Comparison of ENCODE assay signal across 12 cellular contexts in the genomic region with DNA sequence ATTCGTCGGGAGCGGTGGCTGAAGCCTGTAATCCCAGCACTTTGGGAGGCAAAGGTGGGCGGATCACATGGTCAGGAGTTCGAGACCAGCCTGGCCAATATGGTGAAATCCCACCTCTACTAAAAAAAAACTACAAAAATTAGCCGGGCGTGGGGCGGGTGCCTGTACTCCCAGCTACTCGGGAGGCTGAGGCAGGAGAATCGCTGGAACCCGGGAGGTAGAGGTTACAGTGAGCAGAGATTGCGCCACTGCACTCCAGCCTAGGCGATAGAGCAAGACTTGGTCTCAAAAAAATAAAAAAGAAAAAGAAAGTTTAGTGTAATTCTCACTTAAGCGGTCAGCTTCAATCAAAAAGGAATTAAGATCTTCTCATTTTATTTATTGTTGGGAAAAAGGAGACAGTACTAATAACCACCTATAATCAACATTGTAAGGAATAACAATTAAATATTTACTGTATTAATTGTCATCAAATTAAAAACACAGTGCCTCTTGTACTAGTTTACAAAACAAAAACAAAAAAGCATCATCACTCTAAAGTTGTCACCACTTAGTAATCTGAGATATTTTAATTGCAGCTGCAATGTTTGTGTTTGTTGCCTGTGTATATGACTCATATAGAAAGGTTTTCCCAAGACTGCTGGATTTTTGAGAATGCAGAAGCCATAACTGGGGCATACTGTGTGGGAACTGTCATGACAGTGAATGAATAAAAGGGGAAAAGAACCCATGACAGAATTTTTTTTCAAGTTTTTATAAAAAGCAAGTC. TPM values are rescaled to one million over a fixed set of nuclear protein-coding genes. Genes with fewer than 3 reads are reported as not detected.
DNase-seq lines count a peak whose midpoint lies in the region; ATAC-seq, FAIRE-seq and TF ChIP-seq lines count a peak whose summit lies in the region.
"Had no signal": no experiment of that assay in that cellular context is flagged by ENCODE, and none has a peak within 500 bp of the region (broad histone marks: within the 10 kb centered on the region; RNA-seq: fewer than 3 reads in every experiment).

No MANE protein-coding gene starts in this region.

- TF ChIP-seq RAD21 in GM12878 (IDR thresholded peaks at IDR 0.05; ENCODE audit: insufficient read depth, low read depth, low read length) = no peak

- POLR2A ChIA-PET in GM12878 (lab: Charles Lee) = interaction anchor here (0.6 to 0.7 kb wide), 4 partner anchors 111 to 731 kb away, joined by 3 to 5 read pairs (median 4); no protein-coding TSS in a partner anchor

- H3K27ac ChIP-seq in HUES48 (ENCODE audit: low read depth, low read length) (peak overlapping the region; percentile 20), GM12878 (ENCODE audit: control insufficient read depth, insufficient read depth) (no peak overlapping the region), mesendoderm (ENCODE audit: low read depth, low read length) (no peak overlapping the region), small intestine (ENCODE audit: low read depth in 1 of 2, low read length in 1 of 2) (no peak overlapping the region)

- SMC1A ChIA-PET in GM12878 (lab: Charles Lee; ENCODE audit: uncharacterized antibody, unreplicated experiment) = interaction anchor here (1.5 kb wide), 1 partner anchor 14 kb away, joined by 4 read pairs; no protein-coding TSS in a partner anchor

- H3K18ac ChIP-seq in mesendoderm (ENCODE audit: low read length) = no peak overlapping the region

- TF ChIP-seq POLR2A in GM12878 (IDR thresholded peaks at IDR 0.05; ENCODE audit: low read depth, low read length) = no peak

- no peak for TF ChIP-seq EP300 in GM12878 (IDR thresholded peaks at IDR 0.05; ENCODE audit: borderline replicate concordance in 1 of 2, control insufficient read depth in 1 of 2, low read depth in 2 of 2, low read length in 2 of 2)

- no TSS peak for BruUV-seq in GM12878 (replicated peaks; lab: Mats Ljungman, UMichigan)

- peaks cover 4% of the 10 kb centered on the region for H3K79me1 ChIP-seq in mesendoderm (ENCODE audit: low read length)

- H2BK15ac ChIP-seq in mesendoderm (replicated peaks; ENCODE audit: low read depth) = no peak overlapping the region

- H3K4me2 ChIP-seq in GM12878 (ENCODE audit: control insufficient read depth, insufficient read depth) = no peak overlapping the region; the same call in 1 of the 2 replicates
- no peak overlapping the region for H3K4me2 ChIP-seq in mesendoderm (ENCODE audit: low read length)

- RAD21 ChIA-PET in GM12878 (lab: Charles Lee; ENCODE audit: unreplicated experiment) = no interaction called here

- ATAC-seq in GM12878 (no peak), GM18858 (IDR thresholded peaks at IDR 0.05; ENCODE audit: unreplicated experiment) (no peak)
- ATAC-seq: activated T-cell treated with anti-CD3 and anti-CD28 coated beads, Interleukin-2, amount 50 U/mL, for 4 hours; T-cell had no signal

- peaks cover 11% of the 10 kb centered on the region for H3K4me1 ChIP-seq in HUES48 (ENCODE audit: control insufficient read depth, insufficient read depth, low read length)
- H3K4me1 ChIP-seq in GM12878 (ENCODE audit: control insufficient read depth, insufficient read depth, low read length) = 0 out of 2 replicates have a peak, but pooled peaks cover 4% of the 10 kb centered on the region
- H3K4me1 ChIP-seq in mesendoderm (ENCODE audit: control insufficient read depth, low read depth, low read length) = peaks cover 2% of the 10 kb centered on the region
- peaks cover 4 to 10% of the 10 kb centered on the region in 2 donors for H3K4me1 ChIP-seq in small intestine (ENCODE audit: control insufficient read depth in 2 of 2, insufficient read depth in 1 of 2, low read depth in 1 of 2, low read length in 1 of 2)

- H3K36me3 ChIP-seq in HUES48 (ENCODE audit: control insufficient read depth, insufficient read depth, low read length) (no peaks in the 10 kb centered on the region), GM12878 (ENCODE audit: control insufficient read depth in 2 of 2, insufficient read depth in 2 of 2, low read length in 1 of 2) (no peaks in the 10 kb centered on the region), mesendoderm (ENCODE audit: control insufficient read depth, insufficient read depth, low read length) (no peaks in the 10 kb centered on the region), small intestine (ENCODE audit: control insufficient read depth in 2 of 2, insufficient read depth in 2 of 2, low read length in 2 of 2) (no peaks in the 10 kb centered on the region)

- in situ Hi-C loops in GM12878 (cut with MboI) = no loop called here

- H2BK5ac ChIP-seq in mesendoderm (ENCODE audit: low read length) = no peak overlapping the region

- no peak overlapping the region for H2AFZ ChIP-seq in GM12878 (ENCODE audit: control insufficient read depth, low read depth, low read length)

- FAIRE-seq in GM12878 (lab: Jason Lieb, UNC) (no peak), small intestine (lab: Jason Lieb, UNC) (no peak), RCC 7860 (lab: Jason Lieb, UNC) (no peak)
- FAIRE-seq: kidney had no signal

- TF ChIP-seq CTCF in GM12878 (IDR thresholded peaks at IDR 0.05 in 2 of 3, conservative IDR thresholded peaks at IDR 0.05 in 1 of 3; ENCODE audit: control insufficient read depth in 2 of 3, extremely low read depth in 1 of 3, insufficient read depth in 1 of 3, low read depth in 3 of 3, low read length in 3 of 3) = no peak

- H4K20me1 ChIP-seq in GM12878 (ENCODE audit: control insufficient read depth, insufficient read depth) = no peaks in the 10 kb centered on the region; the same call in 1 of the 2 replicates

- no peak overlapping the region for H3K9ac ChIP-seq in HUES48 (ENCODE audit: low read depth, low read length)
- no peak overlapping the region for H3K9ac ChIP-seq in GM12878 (ENCODE audit: control insufficient read depth, insufficient read depth, low read length)
- H3K9ac ChIP-seq in mesendoderm (ENCODE audit: low read length) = no peak overlapping the region

- no peak overlapping the region for H3K23ac ChIP-seq in mesendoderm (ENCODE audit: low read length)

- H3K79me2 ChIP-seq in GM12878 (ENCODE audit: control insufficient read depth, insufficient read depth, low read length) (peaks cover 70% of the 10 kb centered on the region), mesendoderm (ENCODE audit: control insufficient read depth, insufficient read depth, low read length) (peaks cover 20% of the 10 kb centered on the region)

- peak; percentile 65 for DNase-seq in AG08396 (ENCODE audit: low spot score)
- no peak for DNase-seq in GM12878 (ENCODE audit: low read depth, low spot score)
- DNase-seq in mesendoderm = peak; percentile 57
- no peak for DNase-seq in small intestine
- no peak for DNase-seq in hypothalamus (lab: John Stamatoyannopoulos, UW)
- DNase-seq in RCC 7860 (ENCODE audit: low spot score) = no peak
- DNase-seq: activated T-cell treated with anti-CD3 and anti-CD28 coated beads, Interleukin-2, amount 50 U/mL, for 4 hours; COR-L47; kidney; T-cell had no signal

- CTCF ChIA-PET in GM12878 (lab: Yijun Ruan, JAX) = interaction anchor here (0.9 to 2.4 kb wide), 4 partner anchors 14 to 271 kb away, joined by 3 to 15 read pairs (median 4); no protein-coding TSS in a partner anchor

- no peak overlapping the region for H3K4ac ChIP-seq in mesendoderm (ENCODE audit: low read depth, low read length)

- WGBS in GM12878 (ENCODE audit: insufficient coverage, insufficient replicate concordance, low lambda C conversion rate, missing lambda C conversion rate) = 98% methylated on average over 14 of the region's 14 CpGs
- WGBS in mesendoderm (ENCODE audit: extremely low coverage, insufficient coverage, low lambda C conversion rate) = no CpG with 5 or more reads among the region's 14 CpGs
- WGBS in small intestine, 3 donors = 92 to 94% (median 94%) methylated on average over 14 of the region's 14 CpGs

- H3K4me3 ChIP-seq in HUES48 (ENCODE audit: low read depth, low read length) = no peak overlapping the region
- peak overlapping the region; percentile 49 for H3K4me3 ChIP-seq in GM12878
- H3K4me3 ChIP-seq in mesendoderm (ENCODE audit: low read length) = no peak overlapping the region
- no peak overlapping the region for H3K4me3 ChIP-seq in small intestine (ENCODE audit: low read depth in 1 of 2, low read length in 2 of 2)

- no peak overlapping the region for H4K5ac ChIP-seq in mesendoderm (ENCODE audit: low read length)

- no peak overlapping the region for H2AK5ac ChIP-seq in mesendoderm (ENCODE audit: low read length)

- H2BK120ac ChIP-seq in mesendoderm (ENCODE audit: low read depth, low read length) = no peak overlapping the region

- H3K9me3 ChIP-seq in HUES48 (ENCODE audit: control insufficient read depth, insufficient read depth, low read length) (no peaks in the 10 kb centered on the region), GM12878 (replicated peaks; ENCODE audit: control insufficient read depth, insufficient read depth, low read length) (no peaks in the 10 kb centered on the region), small intestine (ENCODE audit: control insufficient read depth, low read depth) (no peaks in the 10 kb centered on the region)

- H3K27me3 ChIP-seq in HUES48 (ENCODE audit: control insufficient read depth, insufficient read depth, low read length) (no peaks in the 10 kb centered on the region), GM12878 (replicated peaks in 1 of 2; ENCODE audit: control insufficient read depth in 2 of 2, insufficient read depth in 2 of 2, low read length in 1 of 2) (no peaks in the 10 kb centered on the region), mesendoderm (ENCODE audit: insufficient read depth, low read length, poor library complexity) (no peaks in the 10 kb centered on the region), small intestine (ENCODE audit: control insufficient read depth in 2 of 2, insufficient read depth in 2 of 2, low read length in 2 of 2) (no peaks in the 10 kb centered on the region)

- intact Hi-C loops in GM12878 (cut with micrococcal nuclease; ENCODE audit: unreplicated experiment) = no loop called here

- H3K56ac ChIP-seq in mesendoderm (ENCODE audit: low read length) = no peak overlapping the region

- no peak overlapping the region for H4K8ac ChIP-seq in mesendoderm (ENCODE audit: low read depth, low read length)

RNA-seq across cellular contexts. Expression of gene FBXO42, which starts 3.7 kb away (rescaled TPM):
- total RNA-seq in GM12878 (2013; cell fraction: nucleolus; rRNA removed) = 65.2 and 68.2 TPM in 2 replicates
- total RNA-seq in GM12878 (2014; rRNA removed) = 11.6 and 13.2 TPM in 2 replicates
- 9.9 and 10.5 TPM in 2 replicates for total RNA-seq in GM12878 (2014; rRNA removed; fragmentation: Illumina TruSeq; extraction: Trizol)
- total RNA-seq in GM12878 (2021) = 13.2 and 15.5 TPM in 2 replicates
- 7.5 TPM for polyA plus RNA-seq in GM12878 (2011; ENCODE audit: low read depth)
- polyA plus RNA-seq in GM12878 (2011; rRNA removed) = 16.1 and 23.8 TPM in 2 replicates
- polyA plus RNA-seq in GM12878 (2011; cell fraction: cytosol; rRNA removed) = 24.7 and 31.1 TPM in 2 replicates
- polyA plus RNA-seq in GM12878 (2011; cell fraction: nucleus; rRNA removed) = 33.4 and 48.5 TPM in 2 replicates
- 10.0 and 16.2 TPM in 2 replicates for polyA plus RNA-seq in GM12878 (2012)
- polyA plus RNA-seq in GM12878 (2014; fragmentation: Illumina TruSeq; extraction: Trizol) = 10.2 and 15.0 TPM in 2 replicates
- polyA plus RNA-seq in GM12878 (2014; fragmentation: Nextera tagmentation; extraction: Ambion mirVana) = 1 to 10 TPM; 6.1 to 6.2 TPM
- polyA plus RNA-seq in GM12878 (2014; rRNA removed) = 16.8 and 17.0 TPM in 2 replicates
- polyA plus RNA-seq in GM12878 (2016; fragmentation: Nextera tagmentation; extraction: Ambion mirVana) = 10 to 100 TPM; 16.8 to 19.0 TPM
- polyA minus RNA-seq in GM12878 (2011; rRNA and poly(A)+ RNA removed) = 30.0 and 30.9 TPM in 2 replicates
- 6.1 and 9.3 TPM in 2 replicates for polyA minus RNA-seq in GM12878 (2011; cell fraction: cytosol; rRNA and poly(A)+ RNA removed)
- 12.5 and 17.8 TPM in 2 replicates for polyA minus RNA-seq in GM12878 (2011; cell fraction: nucleus; rRNA and poly(A)+ RNA removed)
- polyA plus RNA-seq in mesendoderm (2013, experiment 1 of 2) = 9.1 TPM
- polyA plus RNA-seq in mesendoderm (2013, experiment 2 of 2) = 9.4 TPM
- 10 to 100 TPM in 2 of 3 donors, 1 to 10 TPM in 1; 10.0 to 12.7 (median 11.7) TPM for polyA plus RNA-seq in small intestine

RNA-seq across cellular contexts. Expression of gene SZRD1, which starts 18.4 kb away (rescaled TPM):
- 30.7 and 31.8 TPM in 2 replicates for total RNA-seq in GM12878 (2013; cell fraction: nucleolus; rRNA removed)
- total RNA-seq in GM12878 (2014; rRNA removed) (110 and 114 TPM in 2 replicates), GM12878 (2014; rRNA removed; fragmentation: Illumina TruSeq; extraction: Trizol) (95.7 and 99.0 TPM in 2 replicates), GM12878 (2021) (207 and 213 TPM in 2 replicates)
- polyA plus RNA-seq in GM12878 (2011; ENCODE audit: low read depth) = 69.2 TPM
- polyA plus RNA-seq in GM12878 (2011; rRNA removed) (93.8 and 132 TPM in 2 replicates), GM12878 (2014; fragmentation: Illumina TruSeq; extraction: Trizol) (77.8 and 158 TPM in 2 replicates), GM12878 (2014; fragmentation: Nextera tagmentation; extraction: Ambion mirVana) (10 to 100 TPM in 1 of 2 experiments, 1 to 10 TPM in 1; 5.6 to 14.7 TPM), GM12878 (2014; rRNA removed) (157 and 182 TPM in 2 replicates), GM12878 (2016; fragmentation: Nextera tagmentation; extraction: Ambion mirVana) (100 to 1,000 TPM; 106 to 113 TPM), small intestine (10 to 100 TPM; 72.2 to 98.8 (median 74.0) TPM)
- polyA plus RNA-seq in GM12878 (2011; cell fraction: cytosol; rRNA removed) = 229 and 233 TPM in 2 replicates
- polyA plus RNA-seq in GM12878 (2011; cell fraction: nucleus; rRNA removed) = 92.8 and 95.5 TPM in 2 replicates
- polyA plus RNA-seq in GM12878 (2012) = 98.4 and 98.9 TPM in 2 replicates
- polyA minus RNA-seq in GM12878 (2011; rRNA and poly(A)+ RNA removed) = 70.2 and 111 TPM in 2 replicates
- polyA minus RNA-seq in GM12878 (2011; cell fraction: cytosol; rRNA and poly(A)+ RNA removed) = 55.7 and 58.5 TPM in 2 replicates
- polyA minus RNA-seq in GM12878 (2011; cell fraction: nucleus; rRNA and poly(A)+ RNA removed) = 15.0 and 24.8 TPM in 2 replicates
- polyA plus RNA-seq in mesendoderm (2013, experiment 1 of 2) = 115 TPM
- 117 TPM for polyA plus RNA-seq in mesendoderm (2013, experiment 2 of 2)

Comparison
In these comparisons a context has a peak if more than half of its experiments do, and no peak if none do; other contexts are left out.
1. DNase-seq: peak in AG08396 (single experiment) and mesendoderm (single experiment); none in GM12878 (single experiment), small intestine (single experiment), hypothalamus (0 of 51) and RCC 7860 (single experiment).